Comparison of ENCODE assay signal across 14 cellular contexts in genomic region chr7:26856481-26856880, GRCh38. TPM values are rescaled to one million over a fixed set of nuclear protein-coding genes. Genes with fewer than 3 reads are reported as not detected.
DNase-seq lines count a peak whose midpoint lies in the region; ATAC-seq and TF ChIP-seq lines count a peak whose summit lies in the region.
"Had no signal": no experiment of that assay in that cellular context is flagged by ENCODE, and none has a peak within 500 bp of the region (broad histone marks: within the 10 kb centered on the region; RNA-seq: fewer than 3 reads in every experiment).

No MANE protein-coding gene starts in this region.

- in situ Hi-C loops in ACHN (cut with HindIII; ENCODE audit: low pct_ligation_motif_present, low pct_unique_long_range_greater_than_20kb, low sequenced_read_pairs): loop anchor here (10.0 kb wide), 1 partner anchor 268 kb away; no protein-coding TSS in a partner anchor

- TF ChIP-seq CTCF in Loucy (conservative IDR thresholded peaks at IDR 0.05; ENCODE audit: low read length) (no peak), left ventricle myocardium inferior (IDR thresholded peaks at IDR 0.05; ENCODE audit: borderline replicate concordance) (no peak)

- H3K4me1 ChIP-seq in Loucy (ENCODE audit: insufficient read depth, low read length, poor library complexity, severe bottlenecking) (peaks cover 93% of the 10 kb centered on the region), duodenal mucosa (ENCODE audit: control insufficient read depth in 1 of 2, insufficient read depth in 2 of 2, low read length in 2 of 2) (no peaks in the 10 kb centered on the region), left ventricle myocardium inferior (no peaks in the 10 kb centered on the region)
- H3K4me1 ChIP-seq: tibial artery had no signal

- no peaks in the 10 kb centered on the region for H3F3A ChIP-seq in Loucy (ENCODE audit: low read depth)

- H3K4me1 Mint-ChIP-seq in natural killer cell treated with Interleukin-12 subunit alpha and Interleukin-12 subunit beta and Interleukin-15 and Interleukin-18, amount 100 ng/mL, for 72 hours (ENCODE audit: low read depth in 2 of 2): peaks cover 20 to 22% of the 10 kb centered on the region in 2 donors

- peak overlapping the region; percentile 42 for H3K4me3 Mint-ChIP-seq in natural killer cell treated with Interleukin-12 subunit alpha and Interleukin-12 subunit beta and Interleukin-15 and Interleukin-18, amount 100 ng/mL, for 72 hours

- DNase-seq in ACHN: peak; percentile 62
- no peak for DNase-seq in natural killer cell treated with Interleukin-12 subunit alpha and Interleukin-12 subunit beta and Interleukin-15 and Interleukin-18, amount 100 ng/mL, for 72 hours (ENCODE audit: low spot score)
- DNase-seq in NCI-H345 (lab: John Stamatoyannopoulos, UW): no peak
- DNase-seq in left ventricle myocardium inferior: no peak
- DNase-seq: activated T-cell treated with anti-CD3 and anti-CD28 coated beads, Interleukin-2, amount 50 U/mL, for 48 hours; midbrain; SHP77 treated with DMSO at 0.1 percent for 48 hours; tibial artery; WERI-Rb-1 had no signal

- H3K36me3 Mint-ChIP-seq in natural killer cell treated with Interleukin-12 subunit alpha and Interleukin-12 subunit beta and Interleukin-15 and Interleukin-18, amount 100 ng/mL, for 72 hours: no peaks in the 10 kb centered on the region

- no peak for ATAC-seq in natural killer cell treated with Interleukin-12 subunit alpha and Interleukin-12 subunit beta and Interleukin-15 and Interleukin-18, amount 100 ng/mL, for 72 hours
- ATAC-seq in GM21447 (IDR thresholded peaks at IDR 0.05; ENCODE audit: unreplicated experiment): no peak
- no peak for ATAC-seq in HG02884 (IDR thresholded peaks at IDR 0.05; ENCODE audit: unreplicated experiment)
- ATAC-seq: K562 had no signal

- peaks cover 98% of the 10 kb centered on the region for H3K79me2 ChIP-seq in Loucy (ENCODE audit: insufficient read depth, low read length)

- H3K9ac ChIP-seq in Loucy (ENCODE audit: low read depth, low read length, poor library complexity, severe bottlenecking): peak overlapping the region; percentile 94
- H3K9ac ChIP-seq in duodenal mucosa (ENCODE audit: low read depth in 1 of 2, low read length in 2 of 2): no peak overlapping the region

- peak overlapping the region; percentile 98 for H3K4me2 ChIP-seq in Loucy (ENCODE audit: low read depth, low read length, poor library complexity, severe bottlenecking)

- H3K9me3 Mint-ChIP-seq in natural killer cell treated with Interleukin-12 subunit alpha and Interleukin-12 subunit beta and Interleukin-15 and Interleukin-18, amount 100 ng/mL, for 72 hours: no peaks in the 10 kb centered on the region

- H3K27me3 ChIP-seq in Loucy (ENCODE audit: insufficient read depth, low read length, poor library complexity, severe bottlenecking) (no peaks in the 10 kb centered on the region), duodenal mucosa (ENCODE audit: control insufficient read depth in 1 of 2, insufficient read depth in 2 of 2, low read length in 2 of 2) (peaks cover 0 to 3% of the 10 kb centered on the region in 2 donors), left ventricle myocardium inferior (ENCODE audit: low read depth) (peaks cover 97% of the 10 kb centered on the region)

- peak overlapping the region in 1 of 2 donors; percentile 47 for H3K27ac Mint-ChIP-seq in natural killer cell treated with Interleukin-12 subunit alpha and Interleukin-12 subunit beta and Interleukin-15 and Interleukin-18, amount 100 ng/mL, for 72 hours

- no peaks in the 10 kb centered on the region for H4K20me1 ChIP-seq in Loucy (ENCODE audit: insufficient read depth, low read length, poor library complexity, severe bottlenecking)

- intact Hi-C loops in left ventricle myocardium inferior (cut with micrococcal nuclease): no loop called here

- H2AFZ ChIP-seq in Loucy (ENCODE audit: low read length): no peak overlapping the region

- H3K9me3 ChIP-seq in Loucy (ENCODE audit: insufficient read depth, low read depth, low read length): no peaks in the 10 kb centered on the region
- no peaks in the 10 kb centered on the region for H3K9me3 ChIP-seq in duodenal mucosa (ENCODE audit: control insufficient read depth in 1 of 2, low read length in 2 of 2)
- H3K9me3 ChIP-seq in left ventricle myocardium inferior (replicated peaks): no peaks in the 10 kb centered on the region
- H3K9me3 ChIP-seq: tibial artery had no signal

- H3K27ac ChIP-seq in duodenal mucosa (ENCODE audit: low read depth, low read length) (peak overlapping the region; percentile 41), left ventricle myocardium inferior (replicated peaks) (no peak overlapping the region)
- H3K27ac ChIP-seq: tibial artery, WERI-Rb-1 had no signal

- peak overlapping the region; percentile 86 for H3K4me3 ChIP-seq in Loucy (ENCODE audit: low read length, poor library complexity, severe bottlenecking)
- no peak overlapping the region for H3K4me3 ChIP-seq in duodenal mucosa (ENCODE audit: low read depth in 1 of 2, low read length in 2 of 2)
- H3K4me3 ChIP-seq in left ventricle myocardium inferior: no peak overlapping the region
- H3K4me3 ChIP-seq: K562 had no signal

- no peaks in the 10 kb centered on the region for H3K9me2 ChIP-seq in Loucy (replicated peaks; ENCODE audit: low read depth, low read length)

- H3K27me3 Mint-ChIP-seq in natural killer cell treated with Interleukin-12 subunit alpha and Interleukin-12 subunit beta and Interleukin-15 and Interleukin-18, amount 100 ng/mL, for 72 hours: peaks cover 0 to 2% of the 10 kb centered on the region in 2 donors

- H3K36me3 ChIP-seq in Loucy (ENCODE audit: insufficient read depth, low read length): no peaks in the 10 kb centered on the region
- peaks cover 0 to 2% of the 10 kb centered on the region in 2 donors for H3K36me3 ChIP-seq in duodenal mucosa (ENCODE audit: control insufficient read depth in 1 of 2, insufficient read depth in 2 of 2, low read length in 2 of 2)
- H3K36me3 ChIP-seq in left ventricle myocardium inferior: no peaks in the 10 kb centered on the region
- H3K36me3 ChIP-seq: tibial artery, WERI-Rb-1 had no signal

RNA-seq across cellular contexts. Expression of gene SKAP2, which starts 7.9 kb away (rescaled TPM):
- total RNA-seq in natural killer cell treated with Interleukin-12 subunit alpha and Interleukin-12 subunit beta and Interleukin-15 and Interleukin-18, amount 100 ng/mL, for 72 hours: 10 to 100 TPM; 15.0 to 35.7 TPM
- 5.2 TPM for total RNA-seq in left ventricle myocardium inferior
